1 cellular context compared by ENCODE assay signal in the genomic region with DNA sequence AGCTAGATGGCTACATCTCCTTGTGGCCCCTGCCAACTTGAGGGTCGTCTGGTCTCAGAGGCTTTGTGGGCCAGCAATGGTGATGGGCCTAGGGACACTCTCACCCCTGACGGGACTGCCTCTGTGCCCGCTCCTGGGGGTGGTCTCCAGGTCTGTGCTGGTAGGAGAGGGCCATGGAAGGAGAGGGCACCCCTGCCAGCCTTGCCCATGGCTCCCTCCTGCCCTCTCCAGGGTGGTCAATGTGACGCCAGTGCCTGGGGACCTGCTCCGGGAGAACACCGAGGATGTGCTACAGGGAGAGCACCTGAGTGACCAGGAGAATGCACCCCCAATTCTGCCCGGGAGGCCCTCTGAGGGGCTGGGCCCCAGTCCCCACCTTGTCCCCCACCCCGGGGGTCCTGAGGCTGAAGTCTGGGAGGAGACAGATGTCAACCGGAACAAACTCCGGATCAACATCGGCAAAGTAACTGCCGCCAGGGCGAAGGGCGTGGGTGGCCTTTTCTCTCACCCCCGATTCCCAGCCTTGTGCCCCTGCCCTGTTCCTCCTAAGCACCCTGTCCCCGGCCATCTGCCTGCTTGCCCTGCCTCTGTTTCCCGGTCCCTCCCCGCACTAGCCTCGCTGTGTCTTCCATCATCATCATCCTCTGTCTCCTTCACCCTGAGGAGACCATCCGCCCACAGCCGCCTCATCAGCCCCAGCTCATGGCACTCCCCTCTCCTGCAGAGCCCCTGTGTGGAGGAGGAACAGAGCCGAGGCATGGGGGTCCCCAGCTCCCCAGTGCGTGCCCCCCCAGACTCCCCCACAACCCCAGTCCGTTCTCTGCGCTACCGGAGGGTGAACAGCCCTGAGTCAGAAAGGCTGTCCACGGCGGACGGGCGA.
TF ChIP-seq lines count a peak whose summit lies in the region.

No MANE protein-coding gene starts in this region.

TF ChIP-seq in IMR-90, 13 proteins besides CTCF, POLR2A, EP300 and RAD21:
- TF ChIP-seq MAFK (IDR thresholded peaks at IDR 0.05; ENCODE audit: low read depth, low read length), result no peak
- no peak for TF ChIP-seq CHD1 (IDR thresholded peaks at IDR 0.05; ENCODE audit: low read depth, low read length)
- TF ChIP-seq MXI1 (IDR thresholded peaks at IDR 0.05; ENCODE audit: borderline replicate concordance, low read depth, low read length), result no peak
- no peak for TF ChIP-seq BHLHE40 (IDR thresholded peaks at IDR 0.05; ENCODE audit: low read depth, low read length)
- no peak for TF ChIP-seq RCOR1 (IDR thresholded peaks at IDR 0.05; ENCODE audit: insufficient replicate concordance, low read length)
- TF ChIP-seq ELK1 (IDR thresholded peaks at IDR 0.05; ENCODE audit: borderline replicate concordance, low read depth, low read length), result no peak
- no peak for TF ChIP-seq SMC3 (IDR thresholded peaks at IDR 0.05; ENCODE audit: low read depth, low read length)
- no peak for TF ChIP-seq MAZ (IDR thresholded peaks at IDR 0.05; ENCODE audit: borderline replicate concordance, low read depth, low read length)
- TF ChIP-seq FOS (IDR thresholded peaks at IDR 0.05; ENCODE audit: low read depth, low read length), result no peak
- TF ChIP-seq, protein P1, sequence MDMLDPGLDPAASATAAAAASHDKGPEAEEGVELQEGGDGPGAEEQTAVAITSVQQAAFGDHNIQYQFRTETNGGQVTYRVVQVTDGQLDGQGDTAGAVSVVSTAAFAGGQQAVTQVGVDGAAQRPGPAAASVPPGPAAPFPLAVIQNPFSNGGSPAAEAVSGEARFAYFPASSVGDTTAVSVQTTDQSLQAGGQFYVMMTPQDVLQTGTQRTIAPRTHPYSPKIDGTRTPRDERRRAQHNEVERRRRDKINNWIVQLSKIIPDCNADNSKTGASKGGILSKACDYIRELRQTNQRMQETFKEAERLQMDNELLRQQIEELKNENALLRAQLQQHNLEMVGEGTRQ (IDR thresholded peaks at IDR 0.05; ENCODE audit: low read depth, low read length), result no peak
- TF ChIP-seq RFX5 (IDR thresholded peaks at IDR 0.05; ENCODE audit: low read depth, low read length), result no peak
- TF ChIP-seq CEBPB (IDR thresholded peaks at IDR 0.05; ENCODE audit: low read depth, low read length), result no peak
- no peak for TF ChIP-seq NFE2L2 (IDR thresholded peaks at IDR 0.05; ENCODE audit: low read depth, low read length)
